In genomic region chr10:94775425-94775824, GRCh38 we compare ENCODE assay signal across 6 cellular contexts. TPM values are rescaled to one million over a fixed set of nuclear protein-coding genes. Genes with fewer than 3 reads are reported as not detected.
"Had no signal": no experiment of that assay in that cellular context is flagged by ENCODE, and none has a peak within 500 bp of the region (broad histone marks: within the 10 kb centered on the region; RNA-seq: fewer than 3 reads in every experiment).

No MANE protein-coding gene starts in this region.

RNA-seq across cellular contexts. Expression of gene CYP2C19, which starts 12.9 kb away (rescaled TPM):
- total RNA-seq: thoracic aorta, thyroid gland, tibial nerve, upper lobe of right lung, ureter, urinary bladder had no signal
